In genomic region chr3:78718707-78719106, GRCh38 we compare ENCODE assay signal across 11 cellular contexts.
"Had no signal": no experiment of that assay in that cellular context is flagged by ENCODE, and none has a peak within 500 bp of the region (broad histone marks: within the 10 kb centered on the region; RNA-seq: fewer than 3 reads in every experiment).

No MANE protein-coding gene starts in this region.

- ATAC-seq: GM23338, HCT116 had no signal

- H3K4me2 ChIP-seq: GM23338 had no signal

- DNase-seq: GM23248, GOT3, H7, H9, HCEC 1CT, HFFc6 had no signal

- H3K9ac ChIP-seq: GM23248 had no signal

- FAIRE-seq: H1, H54 had no signal

- H3K9me3 ChIP-seq: HAP-1 had no signal

- H3K4me3 ChIP-seq: GM23248, GM23338, HAP-1 had no signal

- H2AFZ ChIP-seq: GM23248, GM23338 had no signal

- H3K27ac ChIP-seq: GM23248 had no signal
